Comparison of ENCODE assay signal across 8 cellular contexts in genomic region chr3:157522646-157523045, GRCh38. TPM values are rescaled to one million over a fixed set of nuclear protein-coding genes. Genes with fewer than 3 reads are reported as not detected.
"Had no signal": no experiment of that assay in that cellular context is flagged by ENCODE, and none has a peak within 500 bp of the region (broad histone marks: within the 10 kb centered on the region; RNA-seq: fewer than 3 reads in every experiment).

No MANE protein-coding gene starts in this region.

- H3K4me1 Mint-ChIP-seq: IgD-negative memory B cell had no signal

- H3K36me3 Mint-ChIP-seq: IgD-negative memory B cell had no signal

- H3K27ac Mint-ChIP-seq: IgD-negative memory B cell had no signal

- H3K4me3 ChIP-seq: K562 had no signal

- ATAC-seq: HepG2, K562 had no signal

- H3K4me3 Mint-ChIP-seq: IgD-negative memory B cell had no signal

- DNase-seq: IMR-90, KBM-7, KG1 had no signal

- H3K27me3 Mint-ChIP-seq: IgD-negative memory B cell had no signal

- H3K27ac ChIP-seq: HL-60 had no signal

RNA-seq across cellular contexts. Expression of gene VEPH1, which starts 19.4 kb away (rescaled TPM):
- total RNA-seq: HepG2, HT-29 had no signal
- polyA plus RNA-seq: HepG2, IgD-negative memory B cell had no signal
